In genomic region chr1:206502813-206503212, GRCh38 we compare ENCODE assay signal across 14 cellular contexts. TPM values are rescaled to one million over a fixed set of nuclear protein-coding genes. Genes with fewer than 3 reads are reported as not detected.
A peak's percentile ranks its signal among the peaks of the same experiment; 100 is the strongest.
DNase-seq lines count a peak whose midpoint lies in the region; ATAC-seq and TF ChIP-seq lines count a peak whose summit lies in the region.
"Had no signal": no experiment of that assay in that cellular context is flagged by ENCODE, and none has a peak within 500 bp of the region (broad histone marks: within the 10 kb centered on the region; RNA-seq: fewer than 3 reads in every experiment).

No MANE protein-coding gene starts in this region.

- TF ChIP-seq POLR2A in upper lobe of left lung (IDR thresholded peaks at IDR 0.05): no peak

- no peak overlapping the region for H3K4me2 ChIP-seq in GM23338
- H3K4me2 ChIP-seq: KMS-11 had no signal

- no peaks in the 10 kb centered on the region for H3K27me3 ChIP-seq in CD8-positive, alpha-beta T cell (ENCODE audit: insufficient read depth, low read length)
- H3K27me3 ChIP-seq in SJCRH30 (no peaks in the 10 kb centered on the region), upper lobe of left lung (peaks cover 0 to 10% (median 3%) of the 10 kb centered on the region in 4 donors), GM23338 (ENCODE audit: insufficient read depth) (peaks cover 43% of the 10 kb centered on the region)

- no peak for TF ChIP-seq EP300 in upper lobe of left lung (IDR thresholded peaks at IDR 0.05)

- WGBS in upper lobe of left lung, 2 donors: 69 to 83% methylated on average over 1 of the region's 1 CpG

- no peaks in the 10 kb centered on the region for H3K79me2 ChIP-seq in GM23338 (replicated peaks; ENCODE audit: insufficient read depth)

- peaks cover under 1% of the 10 kb centered on the region for H3K4me1 ChIP-seq in CD8-positive, alpha-beta T cell (ENCODE audit: insufficient read depth, low read length)
- peaks cover 44% of the 10 kb centered on the region for H3K4me1 ChIP-seq in SJCRH30
- peaks cover 38 to 61% (median 56%) of the 10 kb centered on the region in 4 donors for H3K4me1 ChIP-seq in upper lobe of left lung
- H3K4me1 ChIP-seq in GM23338 (ENCODE audit: insufficient read depth): peaks cover 9% of the 10 kb centered on the region; the same call in 1 of the 2 replicates

- no peaks in the 10 kb centered on the region for H3F3A ChIP-seq in GM23338 (replicated peaks; ENCODE audit: low read depth)

- H3K4me3 ChIP-seq in AG09309 (ENCODE audit: control insufficient read depth, low read depth, low read length): no peak overlapping the region
- no peak overlapping the region for H3K4me3 ChIP-seq in CD8-positive, alpha-beta T cell (ENCODE audit: low read depth, low read length)
- no peak overlapping the region for H3K4me3 ChIP-seq in SJCRH30
- no peak overlapping the region for H3K4me3 ChIP-seq in fibroblast of the aortic adventitia (ENCODE audit: low read depth, low read length)
- H3K4me3 ChIP-seq in upper lobe of left lung: no peak overlapping the region
- H3K4me3 ChIP-seq in GM23338: no peak overlapping the region

- POLR2A ChIA-PET in CD8-positive, alpha-beta T cell (lab: Charles Lee): interaction anchor here (1.2 kb wide), 1 partner anchor 34 kb away, joined by 3 read pairs; no protein-coding TSS in a partner anchor

- H3K36me3 ChIP-seq in CD8-positive, alpha-beta T cell (ENCODE audit: insufficient read depth, low read length): no peaks in the 10 kb centered on the region
- no peaks in the 10 kb centered on the region for H3K36me3 ChIP-seq in SJCRH30
- no peaks in the 10 kb centered on the region for H3K36me3 ChIP-seq in upper lobe of left lung
- H3K36me3 ChIP-seq in GM23338 (ENCODE audit: insufficient read depth): no peaks in the 10 kb centered on the region

- ATAC-seq in CD8-positive, alpha-beta T cell: no peak
- ATAC-seq in upper lobe of left lung (ENCODE audit: low FRiP score in 2 of 2) (no peak), GM23338 (no peak)

- H4K20me1 ChIP-seq in GM23338 (replicated peaks; ENCODE audit: insufficient read depth): no peaks in the 10 kb centered on the region

- CTCF ChIA-PET in CD8-positive, alpha-beta T cell (lab: Charles Lee): interaction anchor here (2.0 kb wide), 1 partner anchor 12 kb away, joined by 8 read pairs; no protein-coding TSS in a partner anchor

- peaks cover 18% of the 10 kb centered on the region for H3K36me3 Mint-ChIP-seq in CD8-positive, alpha-beta T cell
- no peaks in the 10 kb centered on the region; the same call in 2 of the 3 replicates for H3K36me3 Mint-ChIP-seq in GM23338 (ENCODE audit: low read depth)

- H3K27ac ChIP-seq in CD8-positive, alpha-beta T cell (ENCODE audit: low read depth, low read length): no peak overlapping the region
- H3K27ac ChIP-seq in SJCRH30: peak overlapping the region; percentile 85
- H3K27ac ChIP-seq in upper lobe of left lung: peak overlapping the region in 1 of 4 donors; percentile 64
- H3K27ac ChIP-seq in GM23338 (ENCODE audit: low read depth): no peak overlapping the region
- H3K27ac ChIP-seq: KMS-11 had no signal

- TF ChIP-seq CTCF in AG09309 (IDR thresholded peaks at IDR 0.05; ENCODE audit: control insufficient read depth, insufficient read depth, low read depth, low read length, missing control alignments) (no peak), fibroblast of the aortic adventitia (IDR thresholded peaks at IDR 0.05; ENCODE audit: insufficient read depth, low read length) (no peak), upper lobe of left lung (IDR thresholded peaks at IDR 0.05) (no peak), GM23338 (conservative IDR thresholded peaks at IDR 0.05; ENCODE audit: low read depth in 2 of 2) (no peak)
- TF ChIP-seq CTCF in CD8-positive, alpha-beta T cell (IDR thresholded peaks at IDR 0.05): no peak

- H3K4me3 Mint-ChIP-seq in CD8-positive, alpha-beta T cell: no peak overlapping the region
- no peak overlapping the region for H3K4me3 Mint-ChIP-seq in GM23338
- H3K4me3 Mint-ChIP-seq: B cell had no signal

- DNase-seq in AG09309 (ENCODE audit: low read depth) (peak; percentile 52), SJCRH30 (no peak), fibroblast of the aortic adventitia (ENCODE audit: low read depth) (peak; percentile 85), SK-N-DZ (ENCODE audit: low spot score) (no peak), upper lobe of left lung (no peak), GM23338 (ENCODE audit: low spot score) (no peak)
- no peak for DNase-seq in CD8-positive, alpha-beta T cell
- DNase-seq in activated CD4-positive, CD25-positive, alpha-beta regulatory T cell (lab: John Stamatoyannopoulos, UW): no peak
- DNase-seq: NCI-H1105 treated with DMSO at 0.1 percent for 48 hours, NCI-H187 treated with DMSO at 0.1 percent for 48 hours, NCI-H510A, NCI-H82 had no signal

- intact Hi-C loops in CD8-positive, alpha-beta T cell (cut with DNase I, micrococcal nuclease): no loop called here

- no peaks in the 10 kb centered on the region for H3K9me3 ChIP-seq in CD8-positive, alpha-beta T cell (ENCODE audit: low read length)
- H3K9me3 ChIP-seq in SJCRH30 (replicated peaks) (no peaks in the 10 kb centered on the region), upper lobe of left lung (no peaks in the 10 kb centered on the region)

- H2AFZ ChIP-seq in GM23338: no peak overlapping the region

- peaks cover 2% of the 10 kb centered on the region; the same call in 1 of the 2 replicates for H3K9me2 ChIP-seq in GM23338 (ENCODE audit: insufficient read depth)

- peaks cover 31% of the 10 kb centered on the region for H3K4me1 Mint-ChIP-seq in CD8-positive, alpha-beta T cell (ENCODE audit: low read depth)
- H3K4me1 Mint-ChIP-seq in GM23338: peaks cover 19% of the 10 kb centered on the region

- peak overlapping the region; percentile 32 for H3K27ac Mint-ChIP-seq in CD8-positive, alpha-beta T cell
- H3K27ac Mint-ChIP-seq in GM23338: no peak overlapping the region
- H3K27ac Mint-ChIP-seq: B cell had no signal

- no peaks in the 10 kb centered on the region for H3K9me3 Mint-ChIP-seq in CD8-positive, alpha-beta T cell
- no peaks in the 10 kb centered on the region for H3K9me3 Mint-ChIP-seq in GM23338

- no peaks in the 10 kb centered on the region for H3K27me3 Mint-ChIP-seq in CD8-positive, alpha-beta T cell (ENCODE audit: low read depth)
- H3K27me3 Mint-ChIP-seq in GM23338 (ENCODE audit: insufficient read depth, low read depth, poor library complexity): peaks cover 24% of the 10 kb centered on the region

TF ChIP-seq in GM23338, 12 proteins besides CTCF, POLR2A, EP300 and RAD21 (continues in another document):
- no peak for TF ChIP-seq ZNF331 (CRISPR knock-in tag; IDR thresholded peaks at IDR 0.05; ENCODE audit: low read depth)

RNA-seq across cellular contexts. Expression of gene RASSF5, which starts 4.5 kb away (rescaled TPM):
- total RNA-seq in CD8-positive, alpha-beta T cell: 100 to 1,000 TPM; 209 to 213 TPM
- 9.5 TPM in 2 replicates for total RNA-seq in SJCRH30 (2014; rRNA removed; shearing (Covaris generic))
- 4.1 and 6.6 TPM in 2 replicates for total RNA-seq in fibroblast of the aortic adventitia (ENCODE audit: low replicate concordance)
- 0.05 TPM in 1 of 2 replicates, not detected in the other for polyA plus RNA-seq in SK-N-DZ (2014; cell fraction: cytosol; rRNA removed)
- polyA plus RNA-seq in SK-N-DZ (2014; cell fraction: nucleus; rRNA removed): not detected in 2 replicates
- total RNA-seq in upper lobe of left lung: 10 to 100 TPM; 47.2 to 61.1 (median 54.9) TPM
- 3.1 and 4.4 TPM in 2 replicates for total RNA-seq in GM23338 (2014; rRNA removed; shearing (Covaris generic))
- 0.48 and 0.57 TPM in 2 replicates for polyA plus RNA-seq in GM23338 (2016; fragmentation: Nextera tagmentation; extraction: Ambion mirVana)

RNA-seq across cellular contexts. Expression of gene IKBKE, which starts 32.5 kb away (rescaled TPM):
- total RNA-seq in CD8-positive, alpha-beta T cell: 10 to 100 TPM; 24.6 to 25.2 TPM
- 3.1 and 3.5 TPM in 2 replicates for total RNA-seq in SJCRH30 (2014; rRNA removed; shearing (Covaris generic))
- total RNA-seq in fibroblast of the aortic adventitia (ENCODE audit: low replicate concordance): 11.5 and 67.9 TPM in 2 replicates
- polyA plus RNA-seq in SK-N-DZ (2014; cell fraction: cytosol; rRNA removed): 1.9 and 2.8 TPM in 2 replicates
- 3.7 and 5.6 TPM in 2 replicates for polyA plus RNA-seq in SK-N-DZ (2014; cell fraction: nucleus; rRNA removed)
- total RNA-seq in upper lobe of left lung: 10 to 100 TPM in 2 of 6 donors, 1 to 10 TPM in 4; 7.4 to 25.1 (median 9.2) TPM
- total RNA-seq in GM23338 (2014; rRNA removed; shearing (Covaris generic)): 7.1 and 11.1 TPM in 2 replicates
- 3.3 and 4.8 TPM in 2 replicates for polyA plus RNA-seq in GM23338 (2016; fragmentation: Nextera tagmentation; extraction: Ambion mirVana)

Comparison
In these comparisons a context has a peak if more than half of its experiments do, and no peak if none do; other contexts are left out.
1. DNase-seq: peak in AG09309 (single experiment) and fibroblast of the aortic adventitia (single experiment); none in CD8-positive, alpha-beta T cell (0 of 7), SJCRH30 (0 of 2), SK-N-DZ (single experiment), activated CD4-positive, CD25-positive, alpha-beta regulatory T cell (0 of 4), upper lobe of left lung (0 of 2) and GM23338 (single experiment).